In genomic region chr19:14205460-14206282, GRCh38 we compare ENCODE assay signal across 8 cellular contexts. TPM values are rescaled to one million over a fixed set of nuclear protein-coding genes. Genes with fewer than 3 reads are reported as not detected.
DNase-seq lines count a peak whose midpoint lies in the region; ATAC-seq and TF ChIP-seq lines count a peak whose summit lies in the region.
"Not testable (repeated sequence)": the region's sequence is repeated elsewhere in the genome, so short reads cannot be mapped to it uniquely, and the experiment has no call there.

Gene ADGRL1, minus strand, starts transcription at chr19:14206169. Its CDS starts 22,567 bp downstream, at chr19:14183602.

- H3K4me1 ChIP-seq in CD8-positive, alpha-beta T cell (ENCODE audit: insufficient read depth, low read length) = peaks cover 12% of the 10 kb centered on the region
- not testable (repeated sequence) for H3K4me1 ChIP-seq in lung (ENCODE audit: control insufficient read depth in 2 of 2, insufficient read depth in 2 of 2, low read length in 2 of 2)
- H3K4me1 ChIP-seq in thoracic aorta (ENCODE audit: control insufficient read depth in 1 of 2, low read depth in 2 of 2) = peaks cover 6 to 15% of the 10 kb centered on the region in 2 donors

- peak within 1 kb of the TSS; percentile 63 for H3K27ac ChIP-seq in CD8-positive, alpha-beta T cell (ENCODE audit: low read depth, low read length)
- H3K27ac ChIP-seq in lung (ENCODE audit: low read depth in 1 of 2, low read length in 1 of 2) (peak within 1 kb of the TSS in 1 of 2 donors; percentile 77), thoracic aorta (peak within 1 kb of the TSS in 1 of 2 donors; percentile 65)

- not testable (repeated sequence) for H3K27me3 Mint-ChIP-seq in CD8-positive, alpha-beta T cell (ENCODE audit: low read depth)
- peaks cover 37% of the 10 kb centered on the region for H3K27me3 Mint-ChIP-seq in activated B cell treated with CpG ODN at 0.5 μM for 24 hours

- not testable (repeated sequence) for H3K36me3 ChIP-seq in CD8-positive, alpha-beta T cell (ENCODE audit: insufficient read depth, low read length); MG63; lung (ENCODE audit: control insufficient read depth in 2 of 2, insufficient read depth in 2 of 2, low read length in 2 of 2); thoracic aorta

- H3K27ac Mint-ChIP-seq in CD8-positive, alpha-beta T cell = peak within 1 kb of the TSS; percentile 90
- peak within 1 kb of the TSS; percentile 75 for H3K27ac Mint-ChIP-seq in activated B cell treated with CpG ODN at 0.5 μM for 24 hours

- not testable (repeated sequence) for H3K27me3 ChIP-seq in CD8-positive, alpha-beta T cell (ENCODE audit: insufficient read depth, low read length); lung (ENCODE audit: control insufficient read depth, insufficient read depth); thoracic aorta (replicated peaks; ENCODE audit: insufficient read depth)
- peaks cover 19% of the 10 kb centered on the region for H3K27me3 ChIP-seq in MG63

- peak within 1 kb of the TSS; percentile 89 for H3K4me3 ChIP-seq in CD8-positive, alpha-beta T cell (ENCODE audit: low read depth, low read length)
- H3K4me3 ChIP-seq in MG63 = peak within 1 kb of the TSS; percentile 58
- H3K4me3 ChIP-seq in astrocyte of the spinal cord (ENCODE audit: low read depth, low read length) = peak within 1 kb of the TSS; percentile 44
- H3K4me3 ChIP-seq in fibroblast of the aortic adventitia (ENCODE audit: low read depth, low read length) = peak within 1 kb of the TSS; percentile 56
- H3K4me3 ChIP-seq in lung = peak within 1 kb of the TSS; percentile 49
- peak within 1 kb of the TSS; percentile 85 for H3K4me3 ChIP-seq in thoracic aorta

- WGBS in lung, 2 donors = 1% methylated on average over 61 to 95 of the region's 96 CpGs

- H3K4me1 Mint-ChIP-seq in CD8-positive, alpha-beta T cell (ENCODE audit: low read depth) = peaks cover 42% of the 10 kb centered on the region
- H3K4me1 Mint-ChIP-seq in activated B cell treated with CpG ODN at 0.5 μM for 24 hours = peaks cover 18% of the 10 kb centered on the region

- H3K9me3 ChIP-seq in CD8-positive, alpha-beta T cell (ENCODE audit: low read length); MG63; lung (ENCODE audit: control insufficient read depth in 2 of 2, insufficient read depth in 1 of 2, low read length in 1 of 2); thoracic aorta: not testable (repeated sequence)

- H3K36me3 Mint-ChIP-seq in CD8-positive, alpha-beta T cell; activated B cell treated with CpG ODN at 0.5 μM for 24 hours (ENCODE audit: low read depth): not testable (repeated sequence)

- TF ChIP-seq CTCF in CD8-positive, alpha-beta T cell (IDR thresholded peaks at IDR 0.05); activated B cell treated with CpG ODN at 0.5 μM for 24 hours (IDR thresholded peaks at IDR 0.05); astrocyte of the spinal cord (IDR thresholded peaks at IDR 0.05; ENCODE audit: low read depth, low read length); fibroblast of the aortic adventitia (IDR thresholded peaks at IDR 0.05; ENCODE audit: insufficient read depth, low read length); lung (IDR thresholded peaks at IDR 0.05; ENCODE audit: control extremely low read depth, extremely low read depth); thoracic aorta (IDR thresholded peaks at IDR 0.05): not testable (repeated sequence)

- intact Hi-C loops in CD8-positive, alpha-beta T cell (cut with DNase I, micrococcal nuclease) = loop anchor here in 1 of 2 experiments (2.0 kb wide), 3 partner anchors 69 to 1055 kb away; partner anchors contain the start of genes ASF1B, DDX39A, IER2 and STX10
- intact Hi-C loops in activated B cell treated with CpG ODN at 0.5 μM for 24 hours (cut with micrococcal nuclease); posterior vena cava (cut with DNase I): not testable (repeated sequence)

- in situ Hi-C loops in astrocyte of the spinal cord (cut with HindIII; ENCODE audit: low sequenced_read_pairs) = not testable (repeated sequence)

- not testable (repeated sequence) for H3K9me3 Mint-ChIP-seq in CD8-positive, alpha-beta T cell; activated B cell treated with CpG ODN at 0.5 μM for 24 hours

- not testable (repeated sequence) for ATAC-seq in CD8-positive, alpha-beta T cell; activated B cell treated with CpG ODN at 0.5 μM for 24 hours (ENCODE audit: low read depth); lung (ENCODE audit: insufficient read depth, low FRiP score); thoracic aorta (ENCODE audit: insufficient number of reproducible peaks, low FRiP score, low read depth)

- DNase-seq in CD8-positive, alpha-beta T cell = peak in 3 of 7 experiments; percentile 24 to 56 (median 43)
- not testable (repeated sequence) for DNase-seq in MG63; activated B cell treated with CpG ODN at 0.5 μM for 24 hours; astrocyte of the spinal cord (ENCODE audit: low read depth, low spot score); fibroblast of the aortic adventitia (ENCODE audit: low read depth); lung (ENCODE audit: low spot score); posterior vena cava (ENCODE audit: low spot score); thoracic aorta (ENCODE audit: low spot score)

- POLR2A ChIA-PET in CD8-positive, alpha-beta T cell (lab: Charles Lee) = interaction anchor here (0.9 to 1.2 kb wide), 2 partner anchors 69 to 165 kb away, joined by 3 to 4 read pairs; partner anchors contain the start of gene ASF1B
- POLR2A ChIA-PET in activated B cell treated with CpG ODN at 0.5 μM for 24 hours (lab: Charles Lee) = not testable (repeated sequence)

- CTCF ChIA-PET in CD8-positive, alpha-beta T cell (lab: Charles Lee) = not testable (repeated sequence)
- CTCF ChIA-PET in activated B cell treated with CpG ODN at 0.5 μM for 24 hours (lab: Charles Lee) = interaction anchor here (0.6 kb wide), 1 partner anchor 186 kb away, joined by 3 read pairs; no protein-coding TSS in a partner anchor

- H3K4me3 Mint-ChIP-seq in CD8-positive, alpha-beta T cell = peak within 1 kb of the TSS; percentile 93
- H3K4me3 Mint-ChIP-seq in activated B cell treated with CpG ODN at 0.5 μM for 24 hours = peak within 1 kb of the TSS; percentile 89

RNA-seq across cellular contexts. Expression of gene ADGRL1, which starts in this region (rescaled TPM):
- total RNA-seq in CD8-positive, alpha-beta T cell = 10 to 100 TPM; 19.9 to 20.5 TPM
- 2.8 and 9.7 TPM in 2 replicates for total RNA-seq in MG63 (2014; rRNA removed; shearing (Covaris generic); ENCODE audit: low replicate concordance)
- 1.4 and 2.7 TPM in 2 replicates for total RNA-seq in activated B cell treated with CpG ODN at 0.5 μM for 24 hours
- 6.0 and 14.3 TPM in 2 replicates for total RNA-seq in fibroblast of the aortic adventitia (ENCODE audit: low replicate concordance)
- 10 to 100 TPM; 22.6 to 35.9 TPM for total RNA-seq in lung
- polyA plus RNA-seq in lung = 10 to 100 TPM in 1 of 2 donors, 1 to 10 TPM in 1; 9.4 to 16.0 TPM
- 10 to 100 TPM; 22.5 to 25.8 TPM for total RNA-seq in posterior vena cava
- 10 to 100 TPM; 15.4 to 15.7 TPM for total RNA-seq in thoracic aorta
